Comparison of ENCODE assay signal across 1 cellular context in genomic region chr1:155834296-155834926, GRCh38.
TF ChIP-seq lines count a peak whose summit lies in the region.

No MANE protein-coding gene starts in this region.

TF ChIP-seq in K562, 482 proteins besides CTCF, POLR2A, EP300 and RAD21 (continued from another document and continues in another):
- TF ChIP-seq CSDE1 (IDR thresholded peaks at IDR 0.05) (peak in 1 of 2 experiments; percentile 82; a peak in 2 of 4 replicates), ZBTB34 (CRISPR knock-in tag; IDR thresholded peaks at IDR 0.05) (no peak), ZNF445 (CRISPR knock-in tag; IDR thresholded peaks at IDR 0.05; ENCODE audit: low read depth) (no peak), LEF1 (IDR thresholded peaks at IDR 0.05) (peak; percentile 69), ILK (tag; IDR thresholded peaks at IDR 0.05; ENCODE audit: borderline replicate concordance, low read depth) (no peak), SMARCC2 (IDR thresholded peaks at IDR 0.05; ENCODE audit: low read depth) (no peak), STAT5A (IDR thresholded peaks at IDR 0.05; ENCODE audit: borderline replicate concordance, low read length) (peak; percentile 89), HEY1 (CRISPR knock-in tag; IDR thresholded peaks at IDR 0.05; ENCODE audit: borderline replicate concordance) (no peak), BRD9 (IDR thresholded peaks at IDR 0.05; ENCODE audit: low read depth, partially characterized antibody) (peak; percentile 57), KLF1 (tag; IDR thresholded peaks at IDR 0.05) (peak; percentile 86), POLR2H (tag; IDR thresholded peaks at IDR 0.05; ENCODE audit: low read depth) (peak; percentile 81), SFPQ (IDR thresholded peaks at IDR 0.05; ENCODE audit: low read depth, low read length) (no peak), ZNF263 (CRISPR knock-in tag; IDR thresholded peaks at IDR 0.05; ENCODE audit: borderline replicate concordance) (no peak), HES1 (IDR thresholded peaks at IDR 0.05; ENCODE audit: low read depth) (no peak), ZBTB2 (IDR thresholded peaks at IDR 0.05) (no peak), NCOR1 (IDR thresholded peaks at IDR 0.05) (0 out of 2 replicates have a peak, but pooled peaks have one; percentile 30), ZBTB26 (CRISPR knock-in tag; IDR thresholded peaks at IDR 0.05) (0 out of 2 replicates have a peak, but pooled peaks have one; percentile 54), ZNF436 (CRISPR knock-in tag; IDR thresholded peaks at IDR 0.05) (no peak), JUND (IDR thresholded peaks at IDR 0.05; ENCODE audit: borderline replicate concordance, low read depth, low read length) (0 out of 2 replicates have a peak, but pooled peaks have one; percentile 45), JUND (tag; IDR thresholded peaks at IDR 0.05; ENCODE audit: borderline replicate concordance, low read depth, low read length) (peak; percentile 18; the same call in 1 of the 3 replicates), GTF2F1 (IDR thresholded peaks at IDR 0.05; ENCODE audit: low read depth, low read length) (no peak), ESRRA (IDR thresholded peaks at IDR 0.05; ENCODE audit: borderline replicate concordance, low read depth) (no peak), BMI1 (IDR thresholded peaks at IDR 0.05; ENCODE audit: low read length) (peak; percentile 98), JUN (IDR thresholded peaks at IDR 0.05; ENCODE audit: borderline replicate concordance, low read depth, low read length) (no peak), JUN (CRISPR knock-in tag; IDR thresholded peaks at IDR 0.05; ENCODE audit: borderline replicate concordance) (no peak), MAFF (IDR thresholded peaks at IDR 0.05; ENCODE audit: low read length) (no peak), EGR1 (conservative IDR thresholded peaks at IDR 0.05) (no peak), ZNF23 (CRISPR knock-in tag; IDR thresholded peaks at IDR 0.05) (no peak), FOXP1 (CRISPR knock-in tag; IDR thresholded peaks at IDR 0.05) (no peak), XRCC4 (IDR thresholded peaks at IDR 0.05; ENCODE audit: extremely low read depth, insufficient read depth, insufficient read length) (no peak), TEAD1 (CRISPR knock-in tag; IDR thresholded peaks at IDR 0.05) (no peak), TFE3 (CRISPR knock-in tag; IDR thresholded peaks at IDR 0.05) (no peak), CUX1 (CRISPR knock-in tag; IDR thresholded peaks at IDR 0.05) (no peak), CHAMP1 (IDR thresholded peaks at IDR 0.05) (no peak), ZNF518B (CRISPR knock-in tag; IDR thresholded peaks at IDR 0.05) (no peak), ZNF76 (CRISPR knock-in tag; IDR thresholded peaks at IDR 0.05; ENCODE audit: borderline replicate concordance) (no peak), MEIS2 (IDR thresholded peaks at IDR 0.05; ENCODE audit: partially characterized antibody) (peak; percentile 78), GATAD2A (IDR thresholded peaks at IDR 0.05) (no peak), ZNF239 (CRISPR knock-in tag; IDR thresholded peaks at IDR 0.05) (0 out of 2 replicates have a peak, but pooled peaks have one; percentile 10), ZNF77 (CRISPR knock-in tag; IDR thresholded peaks at IDR 0.05) (no peak), KLF10 (CRISPR knock-in tag; IDR thresholded peaks at IDR 0.05) (no peak), TAF9B (IDR thresholded peaks at IDR 0.05; ENCODE audit: partially characterized antibody) (no peak), ZFPM2 (CRISPR knock-in tag; IDR thresholded peaks at IDR 0.05) (no peak), PRMT5 (CRISPR knock-in tag; IDR thresholded peaks at IDR 0.05) (no peak), ILF3 (IDR thresholded peaks at IDR 0.05; ENCODE audit: borderline replicate concordance) (no peak), ZC3H11A (IDR thresholded peaks at IDR 0.05; ENCODE audit: low read depth, low read length) (no peak), TFAM (CRISPR knock-in tag; conservative IDR thresholded peaks at IDR 0.05) (no peak), SAFB (IDR thresholded peaks at IDR 0.05; ENCODE audit: borderline replicate concordance, low read depth, low read length) (no peak), NFATC3 (IDR thresholded peaks at IDR 0.05) (no peak)
